In genomic region chr17:74203439-74204240, GRCh38 we compare ENCODE assay signal across 8 cellular contexts. TPM values are rescaled to one million over a fixed set of nuclear protein-coding genes. Genes with fewer than 3 reads are reported as not detected.
DNase-seq lines count a peak whose midpoint lies in the region; ATAC-seq, FAIRE-seq and TF ChIP-seq lines count a peak whose summit lies in the region.

RPL38 (plus strand) TSS chr17:74203678; CDS start chr17:74203956, 278 bp downstream.

- peaks cover 41% of the 10 kb centered on the region for H4K20me1 ChIP-seq in PC-9 (ENCODE audit: insufficient read depth)

- H3K27me3 ChIP-seq in PC-9 (ENCODE audit: insufficient read depth, low read depth): peaks cover 46% of the 10 kb centered on the region
- peaks cover 4 to 16% of the 10 kb centered on the region in 2 donors for H3K27me3 ChIP-seq in mucosa of rectum (ENCODE audit: control insufficient read depth in 2 of 2, insufficient read depth in 2 of 2, low read length in 2 of 2)

- H3K36me3 ChIP-seq in PC-9 (ENCODE audit: low read depth): peaks cover 37% of the 10 kb centered on the region
- H3K36me3 ChIP-seq in mucosa of rectum (ENCODE audit: control insufficient read depth in 2 of 2, insufficient read depth in 2 of 2, low read length in 2 of 2): peaks cover 21 to 30% of the 10 kb centered on the region in 2 donors

- intact Hi-C loops in PC-9 (cut with micrococcal nuclease; ENCODE audit: unreplicated experiment): no loop called here

- peak within 1 kb of the TSS; percentile 95 for H3K4me2 ChIP-seq in PC-9

- H3K27ac ChIP-seq in PC-9 (peak within 1 kb of the TSS; percentile 80), mucosa of rectum (ENCODE audit: low read depth in 2 of 2, low read length in 2 of 2) (peak within 1 kb of the TSS; percentile 77 to 79)

- TF ChIP-seq POLR2A in erythroblast (IDR thresholded peaks at IDR 0.05; ENCODE audit: low read length): peak; percentile 98

- peaks cover 51% of the 10 kb centered on the region for H3K79me2 ChIP-seq in PC-9 (ENCODE audit: low read depth)

- no peaks in the 10 kb centered on the region for H3K9me3 ChIP-seq in PC-9 (ENCODE audit: insufficient read depth, low read depth)
- no peaks in the 10 kb centered on the region for H3K9me3 ChIP-seq in mucosa of rectum (ENCODE audit: control insufficient read depth in 2 of 2, low read length in 2 of 2)

- peak; percentile 74 for ATAC-seq in GM21447 (IDR thresholded peaks at IDR 0.05; ENCODE audit: unreplicated experiment)

- TSS peak; percentile 45 for BruUV-seq in PC-9 (replicated peaks; lab: Mats Ljungman, UMichigan)

- H3K4me3 ChIP-seq in Jurkat, Clone E6-1 (ENCODE audit: low read length): peak within 1 kb of the TSS; percentile 98
- H3K4me3 ChIP-seq in PC-9 (peak within 1 kb of the TSS; percentile 93), mucosa of rectum (ENCODE audit: low read length in 2 of 2) (peak within 1 kb of the TSS; percentile 96 to 98)

- FAIRE-seq in D721Med (lab: Jason Lieb, UNC): peak; percentile 32

- CTCF ChIA-PET in PC-9 (lab: Charles Lee): interaction anchor here (0.6 to 1.0 kb wide), 3 partner anchors 30 to 1476 kb away, joined by 3 to 16 read pairs (median 3); no protein-coding TSS in a partner anchor

- H3K9me2 ChIP-seq in PC-9 (ENCODE audit: insufficient read depth): no peaks in the 10 kb centered on the region

- POLR2A ChIA-PET in PC-9 (lab: Charles Lee; ENCODE audit: unreplicated experiment): no interaction called here

- DNase-seq in D721Med (ENCODE audit: insufficient read length, low spot score): peak; percentile 93
- peak; percentile 97 for DNase-seq in Jurkat, Clone E6-1 (ENCODE audit: low read depth, low spot score)
- DNase-seq in PC-9: peak; percentile 90 to 91
- peak; percentile 94 for DNase-seq in activated T-cell treated with anti-CD3 and anti-CD28 coated beads, Interleukin-2, amount 50 U/mL, for 1 hour
- peak; percentile 97 to 98 for DNase-seq in erythroblast (lab: John Stamatoyannopoulos, UW)
- DNase-seq in stimulated activated CD8-positive, alpha-beta memory T cell treated with anti-CD3 and anti-CD28 coated beads, Interleukin-4, amount 100 ng/mL, for 48 hours: peak; percentile 99

- H3F3A ChIP-seq in PC-9 (ENCODE audit: insufficient read depth, low read depth): peaks cover 41% of the 10 kb centered on the region

- peak within 1 kb of the TSS; percentile 90 to 95 for H3K9ac ChIP-seq in mucosa of rectum (ENCODE audit: low read depth in 1 of 2, low read length in 2 of 2)

- H2AFZ ChIP-seq in PC-9: 0 out of 2 replicates have a peak within 1 kb of the TSS, but pooled peaks have one; percentile 60

- H3K4me1 ChIP-seq in PC-9 (replicated peaks; ENCODE audit: insufficient read depth) (peaks cover 17% of the 10 kb centered on the region), mucosa of rectum (ENCODE audit: control insufficient read depth in 2 of 2, insufficient read depth in 2 of 2, low read length in 2 of 2) (peaks cover 19 to 23% of the 10 kb centered on the region in 2 donors)

- TF ChIP-seq CTCF in D721Med (IDR thresholded peaks at IDR 0.05; ENCODE audit: insufficient read depth, missing control alignments): peak; percentile 100
- peak; percentile 89 for TF ChIP-seq CTCF in PC-9 (conservative IDR thresholded peaks at IDR 0.05)

RNA-seq across cellular contexts. Expression of gene RPL38, which starts in this region (rescaled TPM):
- polyA plus RNA-seq in Jurkat, Clone E6-1 (2012; ENCODE audit: insufficient read depth, insufficient read length): 3,447 TPM
- 761 and 961 TPM in 2 replicates for total RNA-seq in PC-9 (2021)

Comparison
In these comparisons a context has a peak if more than half of its experiments do, and no peak if none do; other contexts are left out.
1. Peak in every context shown above with its lines: DNase-seq, ATAC-seq, H3K4me3 ChIP-seq and H3K27ac ChIP-seq.